Comparison of ENCODE assay signal across 8 cellular contexts in the genomic region with DNA sequence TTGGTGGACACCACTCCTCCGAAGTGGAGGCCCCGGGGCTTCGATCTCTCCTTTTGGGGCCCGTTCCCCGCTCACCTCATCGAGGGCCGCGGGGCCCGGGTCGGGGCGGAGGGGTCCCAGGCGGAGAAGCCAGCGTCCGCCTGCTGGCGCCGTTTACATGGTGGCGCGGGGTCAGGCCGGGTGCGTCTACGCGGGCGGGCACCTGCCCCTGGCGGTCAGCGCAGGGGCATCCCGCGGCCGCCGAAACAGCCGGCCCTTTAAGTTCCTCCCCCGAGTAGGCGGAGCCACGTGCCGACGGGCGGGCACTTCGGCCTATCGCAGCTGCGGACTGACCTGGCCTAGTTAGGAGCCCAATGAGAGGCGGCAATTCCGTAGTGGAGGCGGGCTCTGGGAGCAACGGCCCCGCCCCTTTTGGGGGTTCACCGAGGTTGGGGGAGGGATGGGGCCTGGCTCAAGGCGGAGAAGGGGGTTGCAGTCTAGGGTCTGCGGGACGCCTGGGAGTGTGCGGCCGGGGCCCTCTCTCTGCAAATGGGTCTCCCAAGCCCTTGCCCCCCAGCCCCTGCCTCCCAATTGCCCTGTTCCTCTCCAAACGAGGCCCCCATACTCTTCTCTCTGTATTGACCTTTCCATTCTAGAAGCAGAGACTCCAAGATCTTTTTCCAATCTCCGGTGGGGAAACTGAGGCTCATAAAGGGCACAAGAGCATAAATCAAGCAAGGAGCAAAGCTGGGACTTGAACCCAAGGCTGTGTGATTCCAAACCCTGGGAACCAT. TPM values are rescaled to one million over a fixed set of nuclear protein-coding genes. Genes with fewer than 3 reads are reported as not detected.
DNase-seq lines count a peak whose midpoint lies in the region; ATAC-seq lines count a peak whose summit lies in the region.

ABHD8 (minus strand) TSS at position 259 of the 773 bp plus-strand sequence. CDS start 1,809 bp downstream, outside the sequence.

- H3K9me3 Mint-ChIP-seq in CD4-positive, CD25-positive, alpha-beta regulatory T cell = no peaks in the 10 kb centered on the region

- no peaks in the 10 kb centered on the region for H3K9me3 ChIP-seq in CD4-positive, CD25-positive, alpha-beta regulatory T cell (ENCODE audit: control insufficient read depth in 2 of 2, low read length in 2 of 2)

- H3K27ac ChIP-seq in CD4-positive, CD25-positive, alpha-beta regulatory T cell (ENCODE audit: insufficient read depth, low read length, poor library complexity, severe bottlenecking) = peak within 1 kb of the TSS; percentile 72

- DNase-seq in CD4-positive, CD25-positive, alpha-beta regulatory T cell = peak; percentile 88 to 95 (median 89)
- peak; percentile 97 for DNase-seq in HK-2 (ENCODE audit: unreplicated experiment)
- peak; percentile 99 for DNase-seq in NCI-H82 (lab: John Stamatoyannopoulos, UW)
- peak; percentile 82 to 88 for DNase-seq in activated CD8-positive, alpha-beta memory T cell treated with anti-CD3 and anti-CD28 coated beads for 1 hour (ENCODE audit: extremely low read depth in 1 of 2, low read depth in 1 of 2)
- peak; percentile 92 for DNase-seq in effector CD8-positive, alpha-beta T cell (lab: John Stamatoyannopoulos, UW)
- DNase-seq in lung microvascular endothelial cell (ENCODE audit: low read depth in 2 of 2) = peak; percentile 96 to 97
- DNase-seq in stimulated activated CD4-positive, alpha-beta T cell treated with anti-CD3 and anti-CD28 coated beads, TNF-alpha, amount 100 ng/mL, for 24 hours (ENCODE audit: low read depth in 3 of 3) = peak; percentile 79 to 94 (median 86)

- peak within 1 kb of the TSS; percentile 32 for H3K4me3 ChIP-seq in CD4-positive, CD25-positive, alpha-beta regulatory T cell (ENCODE audit: low read depth, low read length)

- peaks cover 1% of the 10 kb centered on the region for H3K36me3 Mint-ChIP-seq in CD4-positive, CD25-positive, alpha-beta regulatory T cell

- H3K27me3 ChIP-seq in CD4-positive, CD25-positive, alpha-beta regulatory T cell (ENCODE audit: control insufficient read depth, insufficient read depth, low read length) = no peaks in the 10 kb centered on the region

- H3K4me3 Mint-ChIP-seq in CD4-positive, CD25-positive, alpha-beta regulatory T cell = peak within 1 kb of the TSS; percentile 80 to 96 (median 84)

- ATAC-seq in CD4-positive, CD25-positive, alpha-beta regulatory T cell (ENCODE audit: low read depth in 2 of 2) = peak; percentile 71
- peak; percentile 59 for ATAC-seq in GM19395 (IDR thresholded peaks at IDR 0.05; ENCODE audit: unreplicated experiment)

- no peaks in the 10 kb centered on the region for H3K27me3 Mint-ChIP-seq in CD4-positive, CD25-positive, alpha-beta regulatory T cell

- H3K4me1 Mint-ChIP-seq in CD4-positive, CD25-positive, alpha-beta regulatory T cell = peaks cover 5 to 48% (median 22%) of the 10 kb centered on the region in 4 donors

- H3K36me3 ChIP-seq in CD4-positive, CD25-positive, alpha-beta regulatory T cell (ENCODE audit: control insufficient read depth, insufficient read depth, low read length) = peaks cover 2% of the 10 kb centered on the region

- peak within 1 kb of the TSS; percentile 42 to 84 (median 58) for H3K27ac Mint-ChIP-seq in CD4-positive, CD25-positive, alpha-beta regulatory T cell

- peaks cover 40% of the 10 kb centered on the region for H3K4me1 ChIP-seq in CD4-positive, CD25-positive, alpha-beta regulatory T cell (ENCODE audit: control insufficient read depth, insufficient read depth, low read length, poor library complexity, severe bottlenecking)

RNA-seq across cellular contexts. Expression of gene ABHD8, which starts in this region (rescaled TPM):
- 5.1 TPM for total RNA-seq in CD4-positive, CD25-positive, alpha-beta regulatory T cell
- polyA plus RNA-seq in CD4-positive, CD25-positive, alpha-beta regulatory T cell = 1 to 10 TPM; 5.6 to 8.7 (median 6.4) TPM
- 5.2 and 5.6 TPM in 2 replicates for total RNA-seq in lung microvascular endothelial cell

Comparison
In these comparisons a context has a peak if more than half of its experiments do, and no peak if none do; other contexts are left out.
1. Peak in every context shown above with its lines: DNase-seq, ATAC-seq, H3K4me3 ChIP-seq and H3K27ac ChIP-seq.